Comparison of ENCODE assay signal across 1 cellular context in genomic region chr7:140635821-140636220, GRCh38.
TF ChIP-seq lines count a peak whose summit lies in the region.

No MANE protein-coding gene starts in this region.

TF ChIP-seq in GM23338, 12 proteins besides CTCF, POLR2A, EP300 and RAD21 (continued from another document):
- TF ChIP-seq ZNF462 (CRISPR knock-in tag; IDR thresholded peaks at IDR 0.05): no peak
- TF ChIP-seq NANOG (IDR thresholded peaks at IDR 0.05; ENCODE audit: borderline replicate concordance): no peak
- no peak for TF ChIP-seq JUNB (IDR thresholded peaks at IDR 0.05; ENCODE audit: unreplicated experiment)
- TF ChIP-seq CREB1 (CRISPR knock-in tag; IDR thresholded peaks at IDR 0.05; ENCODE audit: low read depth): 0 out of 2 replicates have a peak, but pooled peaks have one; percentile 32
TF ChIP-seq in GM23338: peak in this region for 1.
